ENCODE assay signal across 7 cellular contexts in the genomic region with DNA sequence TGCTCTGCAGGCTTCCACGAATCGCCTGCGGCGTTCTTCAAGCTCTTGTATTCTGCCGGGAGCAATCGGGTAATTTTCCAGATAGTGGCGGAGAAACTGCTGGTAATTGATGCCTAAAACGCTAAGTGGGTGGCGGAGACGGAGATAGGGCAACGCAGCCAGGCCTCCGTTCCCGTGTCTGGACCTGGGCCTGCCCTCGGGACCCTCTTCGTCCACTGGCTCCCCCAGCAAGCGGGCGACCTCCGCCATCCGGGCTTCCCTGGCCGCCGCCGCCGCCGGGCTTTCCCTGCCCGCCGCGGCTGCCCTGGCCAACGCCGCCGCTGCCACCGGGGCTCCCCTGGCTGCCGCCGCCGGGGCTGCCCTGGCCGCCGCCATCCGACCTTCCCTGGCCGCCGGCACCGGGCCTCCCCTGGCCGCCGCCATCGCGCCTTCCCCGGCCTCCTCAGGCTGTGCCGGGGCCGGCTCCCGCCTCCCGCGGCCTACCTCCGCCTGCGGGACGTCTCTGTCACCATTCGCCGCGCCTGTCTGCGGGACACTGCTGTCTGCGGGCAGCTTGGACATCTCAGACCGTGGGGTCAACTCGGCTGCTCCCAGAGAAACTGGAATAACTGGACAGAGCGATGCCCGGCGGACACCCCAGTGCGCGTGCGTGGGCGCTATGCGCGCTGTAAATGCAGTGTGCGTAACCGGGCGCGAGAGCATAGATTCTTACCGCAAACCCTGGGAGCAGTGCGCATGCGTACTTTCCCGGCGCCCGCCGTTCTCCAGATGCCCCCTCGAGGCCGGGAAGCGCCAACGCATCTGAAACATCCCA. TPM values are rescaled to one million over a fixed set of nuclear protein-coding genes. Genes with fewer than 3 reads are reported as not detected.
DNase-seq lines count a peak whose midpoint lies in the region; ATAC-seq and TF ChIP-seq lines count a peak whose summit lies in the region.

A gene with protein sequence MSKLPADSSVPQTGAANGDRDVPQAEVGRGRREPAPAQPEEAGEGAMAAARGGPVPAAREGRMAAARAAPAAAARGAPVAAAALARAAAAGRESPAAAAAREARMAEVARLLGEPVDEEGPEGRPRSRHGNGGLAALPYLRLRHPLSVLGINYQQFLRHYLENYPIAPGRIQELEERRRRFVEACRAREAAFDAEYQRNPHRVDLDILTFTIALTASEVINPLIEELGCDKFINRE (minus strand): TSS at position 643 of the 814 bp plus-strand sequence. CDS start 82 bp downstream, at position 561.

- WGBS in hepatocyte (ENCODE audit: low lambda C conversion rate, missing lambda C conversion rate), result under 1% methylated on average over 73 of the region's 84 CpGs

- H3K9me3 ChIP-seq in hepatocyte (ENCODE audit: low read depth), result no peaks in the 10 kb centered on the region

- H3K79me2 ChIP-seq in hepatocyte, result peaks cover 31% of the 10 kb centered on the region

- peak within 1 kb of the TSS; percentile 83 for H3K4me3 ChIP-seq in astrocyte of the cerebellum (ENCODE audit: low read depth, low read length)
- peak within 1 kb of the TSS; percentile 88 for H3K4me3 ChIP-seq in hepatocyte

- peak; percentile 82 for TF ChIP-seq CTCF in astrocyte of the cerebellum (IDR thresholded peaks at IDR 0.05; ENCODE audit: low read depth, low read length, missing control alignments)
- peak; percentile 70 for TF ChIP-seq CTCF in hepatocyte (IDR thresholded peaks at IDR 0.05; ENCODE audit: poor library complexity)

- ATAC-seq in GM18499 (IDR thresholded peaks at IDR 0.05; ENCODE audit: insufficient read depth, unreplicated experiment) (peak; percentile 54), HG02973 (IDR thresholded peaks at IDR 0.05; ENCODE audit: unreplicated experiment) (peak; percentile 74)

- peaks cover 4% of the 10 kb centered on the region for H4K20me1 ChIP-seq in hepatocyte (ENCODE audit: insufficient read depth, poor library complexity, severe bottlenecking)

- H3K4me1 ChIP-seq in hepatocyte (ENCODE audit: insufficient read depth), result peaks cover 12% of the 10 kb centered on the region

- DNase-seq in NCI-H2029 (lab: John Stamatoyannopoulos, UW) (peak; percentile 90), T-helper 9 cell (peak; percentile 92), astrocyte of the cerebellum (ENCODE audit: low read depth) (peak; percentile 87), hepatocyte (ENCODE audit: low spot score) (peak; percentile 98), renal cortical epithelial cell (ENCODE audit: low read depth) (peak; percentile 81)

- in situ Hi-C loops in astrocyte of the cerebellum (cut with HindIII; ENCODE audit: low sequenced_read_pairs), result no loop called here

- no peaks in the 10 kb centered on the region for H3K36me3 ChIP-seq in hepatocyte (replicated peaks; ENCODE audit: insufficient read depth, low read depth)

- no peaks in the 10 kb centered on the region for H3K27me3 ChIP-seq in hepatocyte

- no peaks in the 10 kb centered on the region for H3K9me2 ChIP-seq in hepatocyte (replicated peaks; ENCODE audit: insufficient read depth)

- peak within 1 kb of the TSS; percentile 73 for H2AFZ ChIP-seq in hepatocyte

- peak within 1 kb of the TSS; percentile 92 for H3K27ac ChIP-seq in hepatocyte

- peak within 1 kb of the TSS; percentile 83 for H3K4me2 ChIP-seq in hepatocyte

RNA-seq across cellular contexts. Expression of the gene that starts here (rescaled TPM):
- total RNA-seq in hepatocyte, result 13.6 and 18.6 TPM in 2 replicates
- 29.3 and 34.8 TPM in 2 replicates for polyA plus RNA-seq in hepatocyte
- total RNA-seq in renal cortical epithelial cell, result 5.4 and 16.9 TPM in 2 replicates

Comparison
In these comparisons a context has a peak if more than half of its experiments do, and no peak if none do; other contexts are left out.
1. Peak in every context shown above with its lines: DNase-seq, ATAC-seq, H3K4me3 ChIP-seq and H3K27ac ChIP-seq.